In the genomic region with DNA sequence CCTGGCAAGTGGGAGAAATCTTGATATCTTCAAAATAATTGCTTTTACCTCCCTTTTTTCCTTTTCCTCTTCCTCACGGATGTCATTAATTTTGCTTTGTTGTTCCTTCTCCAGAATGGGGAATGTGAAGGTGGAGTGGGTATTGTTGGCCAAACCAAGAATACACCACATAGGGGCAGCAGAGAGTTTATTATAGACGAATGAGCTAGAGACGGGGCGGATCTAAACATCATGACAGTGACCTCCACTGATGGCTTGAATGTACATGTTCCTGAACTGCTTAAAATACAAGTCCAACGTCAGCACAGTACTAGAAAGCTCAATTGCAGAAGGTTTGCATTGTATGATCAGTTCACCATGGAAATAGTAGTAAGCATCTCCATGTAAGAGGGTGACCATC, we compare ENCODE assay signal across 9 cellular contexts.
DNase-seq lines count a peak whose midpoint lies in the region; ATAC-seq and TF ChIP-seq lines count a peak whose summit lies in the region.
"Had no signal": no experiment of that assay in that cellular context is flagged by ENCODE, and none has a peak within 500 bp of the region (broad histone marks: within the 10 kb centered on the region; RNA-seq: fewer than 3 reads in every experiment).

No MANE protein-coding gene starts in this region.

- POLR2A ChIA-PET in BJ (lab: Charles Lee): no interaction called here
- POLR2A ChIA-PET in activated CD4-positive, alpha-beta T cell treated with anti-CD3 and anti-CD28 coated beads for 36 hours (lab: Charles Lee): no interaction called here

- H3K4me1 Mint-ChIP-seq in activated CD4-positive, alpha-beta T cell treated with anti-CD3 and anti-CD28 coated beads for 36 hours: no peaks in the 10 kb centered on the region
- H3K4me1 Mint-ChIP-seq: activated naive CD8-positive, alpha-beta T cell treated with anti-CD3 and anti-CD28 coated beads for 36 hours had no signal

- peak; percentile 32; the same call in 1 of the 2 replicates for TF ChIP-seq CTCF in BJ (IDR thresholded peaks at IDR 0.05; ENCODE audit: insufficient read depth, low read depth, low read length)
- TF ChIP-seq CTCF in fibroblast of villous mesenchyme (IDR thresholded peaks at IDR 0.05; ENCODE audit: insufficient read depth, low read depth, low read length): peak; percentile 41

- no peaks in the 10 kb centered on the region for H3K36me3 ChIP-seq in BJ (ENCODE audit: control insufficient read depth, insufficient read depth, low read length)

- H3K4me3 Mint-ChIP-seq in activated CD4-positive, alpha-beta T cell treated with anti-CD3 and anti-CD28 coated beads for 36 hours: no peak overlapping the region
- H3K4me3 Mint-ChIP-seq: activated naive CD8-positive, alpha-beta T cell treated with anti-CD3 and anti-CD28 coated beads for 36 hours had no signal

- H3K27me3 ChIP-seq in BJ (ENCODE audit: control insufficient read depth, insufficient read depth, low read length): no peaks in the 10 kb centered on the region

- ATAC-seq in GM19351 (IDR thresholded peaks at IDR 0.05; ENCODE audit: unreplicated experiment): peak; percentile 90
- no peak for ATAC-seq in activated CD4-positive, alpha-beta T cell treated with anti-CD3 and anti-CD28 coated beads for 36 hours

- H3K27me3 Mint-ChIP-seq in activated CD4-positive, alpha-beta T cell treated with anti-CD3 and anti-CD28 coated beads for 36 hours: peaks cover 9% of the 10 kb centered on the region

- H3K9me3 Mint-ChIP-seq in activated CD4-positive, alpha-beta T cell treated with anti-CD3 and anti-CD28 coated beads for 36 hours (ENCODE audit: low read depth): no peaks in the 10 kb centered on the region

- CTCF ChIA-PET in BJ (lab: Yijun Ruan, JAX): interaction anchor here (0.8 to 0.9 kb wide), 2 partner anchors 23 to 153 kb away, joined by 3 read pairs; no protein-coding TSS in a partner anchor
- CTCF ChIA-PET in activated CD4-positive, alpha-beta T cell treated with anti-CD3 and anti-CD28 coated beads for 36 hours (lab: Charles Lee): no interaction called here

- DNase-seq in BJ (ENCODE audit: low read depth) (no peak), NCI-H69 (lab: John Stamatoyannopoulos, UW) (peak; percentile 21), fibroblast of villous mesenchyme (ENCODE audit: low read depth) (no peak), dedifferentiated amniotic fluid mesenchymal stem cell (ENCODE audit: extremely low spot score) (no peak), NCI-H146 (lab: John Stamatoyannopoulos, UW) (no peak)
- no peak for DNase-seq in activated CD4-positive, alpha-beta T cell treated with anti-CD3 and anti-CD28 coated beads for 36 hours
- DNase-seq in stimulated activated CD4-positive, alpha-beta T cell treated with anti-CD3 and anti-CD28 coated beads, Interleukin-4, amount 100 ng/mL, for 1 hour: no peak
- DNase-seq: activated naive CD8-positive, alpha-beta T cell treated with anti-CD3 and anti-CD28 coated beads for 36 hours had no signal

- intact Hi-C loops in activated CD4-positive, alpha-beta T cell treated with anti-CD3 and anti-CD28 coated beads for 36 hours (cut with DNase I, micrococcal nuclease): no loop called here

- H3K36me3 Mint-ChIP-seq in activated CD4-positive, alpha-beta T cell treated with anti-CD3 and anti-CD28 coated beads for 36 hours (ENCODE audit: low read depth): no peaks in the 10 kb centered on the region
- H3K36me3 Mint-ChIP-seq: activated naive CD8-positive, alpha-beta T cell treated with anti-CD3 and anti-CD28 coated beads for 36 hours had no signal

- H3K4me3 ChIP-seq in BJ (ENCODE audit: low read depth, low read length) (no peak overlapping the region), fibroblast of villous mesenchyme (ENCODE audit: low read depth, low read length) (no peak overlapping the region)

- H3K27ac Mint-ChIP-seq in activated CD4-positive, alpha-beta T cell treated with anti-CD3 and anti-CD28 coated beads for 36 hours: no peak overlapping the region
- H3K27ac Mint-ChIP-seq: activated naive CD8-positive, alpha-beta T cell treated with anti-CD3 and anti-CD28 coated beads for 36 hours had no signal
